In the genomic region with DNA sequence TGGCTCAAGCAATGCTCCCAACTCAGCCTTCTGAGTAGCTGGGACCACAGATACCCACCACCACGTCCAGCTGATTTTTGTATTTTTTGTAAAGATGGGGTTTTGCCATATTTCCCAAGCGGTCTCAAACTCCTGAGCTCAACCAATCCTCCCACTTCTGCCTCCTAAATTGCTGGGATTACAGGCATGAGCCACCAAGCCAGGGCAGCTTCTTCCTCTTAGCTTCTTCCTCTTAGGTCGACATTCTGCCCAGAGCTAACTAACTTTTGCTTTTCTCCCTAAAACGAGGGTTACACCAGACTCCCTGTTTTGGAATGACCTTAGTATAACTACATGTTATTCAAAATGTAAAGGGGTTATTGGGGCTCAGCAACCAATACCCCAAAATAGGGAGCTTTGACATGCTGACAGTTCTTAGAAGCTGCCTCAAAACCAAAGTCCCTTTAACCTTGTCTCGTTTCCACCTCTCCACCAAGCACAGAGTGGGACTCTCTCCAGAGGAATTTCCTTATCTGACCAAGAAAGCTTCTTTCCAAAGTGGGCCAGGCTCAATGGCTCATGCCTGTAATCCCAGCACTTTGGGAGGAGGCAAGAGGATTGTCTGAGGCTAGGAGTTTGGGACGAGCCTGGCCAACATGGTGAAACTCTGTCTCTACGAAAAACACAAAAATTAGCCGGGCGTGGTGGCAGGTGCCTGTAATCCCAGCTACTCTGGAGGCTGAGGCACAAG, we compare ENCODE assay signal across 1 cellular context.
TF ChIP-seq lines count a peak whose summit lies in the region.

No MANE protein-coding gene starts in this region.

TF ChIP-seq in WTC11, 78 proteins besides CTCF, POLR2A, EP300 and RAD21 (continued from another document):
- no peak for TF ChIP-seq NR3C1 (CRISPR knock-in tag; conservative IDR thresholded peaks at IDR 0.05; ENCODE audit: low read depth)
- no peak for TF ChIP-seq JAZF1 (CRISPR knock-in tag; IDR thresholded peaks at IDR 0.05)
- no peak for TF ChIP-seq SMAD3 (CRISPR knock-in tag; IDR thresholded peaks at IDR 0.05; ENCODE audit: borderline replicate concordance)
- TF ChIP-seq ATF3 (CRISPR knock-in tag; conservative IDR thresholded peaks at IDR 0.05): no peak
- no peak for TF ChIP-seq SMAD4 (CRISPR knock-in tag; IDR thresholded peaks at IDR 0.05)
